18 cellular contexts compared by ENCODE assay signal in genomic region chr2:22487036-22487435, GRCh38.
A peak's percentile ranks its signal among the peaks of the same experiment; 100 is the strongest.
DNase-seq lines count a peak whose midpoint lies in the region; ATAC-seq and TF ChIP-seq lines count a peak whose summit lies in the region.
"Had no signal": no experiment of that assay in that cellular context is flagged by ENCODE, and none has a peak within 500 bp of the region (broad histone marks: within the 10 kb centered on the region; RNA-seq: fewer than 3 reads in every experiment).

No MANE protein-coding gene starts in this region.

- POLR2A ChIA-PET in SK-N-SH (lab: Yijun Ruan, JAX), result no interaction called here

- intact Hi-C loops in aorta (cut with DNase I), result no loop called here

- H3K27me3 Mint-ChIP-seq in neural progenitor cell (ENCODE audit: insufficient read depth, low read depth), result no peaks in the 10 kb centered on the region
- H3K27me3 Mint-ChIP-seq: CD4-positive, CD25-positive, alpha-beta regulatory T cell had no signal

- H3K4me1 ChIP-seq in SK-N-SH (ENCODE audit: control insufficient read depth in 1 of 2, insufficient read depth in 2 of 2, low read depth in 1 of 2, low read length in 1 of 2), result no peaks in the 10 kb centered on the region
- H3K4me1 ChIP-seq in neural progenitor cell, result peaks cover 34% of the 10 kb centered on the region
- peaks cover 22% of the 10 kb centered on the region for H3K4me1 ChIP-seq in smooth muscle cell (ENCODE audit: low read depth)
- no peaks in the 10 kb centered on the region for H3K4me1 ChIP-seq in aorta (ENCODE audit: control insufficient read depth in 1 of 2, insufficient read depth in 2 of 2, low read length in 2 of 2)
- H3K4me1 ChIP-seq: Caco-2, HAP-1 had no signal

- no peaks in the 10 kb centered on the region for H3F3A ChIP-seq in SK-N-SH (replicated peaks; ENCODE audit: insufficient read depth)
- H3F3A ChIP-seq in neural progenitor cell (ENCODE audit: low read depth), result peaks cover 15% of the 10 kb centered on the region
- no peaks in the 10 kb centered on the region for H3F3A ChIP-seq in smooth muscle cell (ENCODE audit: low read depth)

- CTCF ChIA-PET in SK-N-SH (lab: Yijun Ruan, JAX), result interaction anchor here (1.2 kb wide), 1 partner anchor 10 kb away, joined by 4 read pairs; no protein-coding TSS in a partner anchor

- TF ChIP-seq EP300 in SK-N-SH (IDR thresholded peaks at IDR 0.05; ENCODE audit: borderline replicate concordance in 1 of 2, low read depth in 1 of 2, low read length in 1 of 2), result no peak

- ATAC-seq in SK-N-SH treated with all-trans-retinoic acid at 6 μM for 48 hours (no peak), aorta (ENCODE audit: low FRiP score) (no peak)
- ATAC-seq: CD8-positive, alpha-beta T cell had no signal

- TF ChIP-seq CTCF in SK-N-SH (IDR thresholded peaks at IDR 0.05) (no peak), neural progenitor cell (IDR thresholded peaks at IDR 0.05) (no peak), smooth muscle cell (IDR thresholded peaks at IDR 0.05; ENCODE audit: borderline replicate concordance, insufficient read depth, poor library complexity, severe bottlenecking) (no peak)

- peaks cover 20% of the 10 kb centered on the region for H3K4me1 Mint-ChIP-seq in neural progenitor cell
- H3K4me1 Mint-ChIP-seq: CD4-positive, CD25-positive, alpha-beta regulatory T cell had no signal

- no peak overlapping the region for H3K4me3 Mint-ChIP-seq in neural progenitor cell
- H3K4me3 Mint-ChIP-seq: CD4-positive, CD25-positive, alpha-beta regulatory T cell; CD8-positive, alpha-beta T cell; HFFc6 had no signal

- no peak overlapping the region for H3K27ac Mint-ChIP-seq in neural progenitor cell
- H3K27ac Mint-ChIP-seq: CD4-positive, CD25-positive, alpha-beta regulatory T cell; CD8-positive, alpha-beta T cell; HFFc6 had no signal

- peak; percentile 5 for DNase-seq in SK-N-SH
- peak; percentile 79 for DNase-seq in islet precursor cell
- DNase-seq in neural progenitor cell (ENCODE audit: low spot score), result peak; percentile 16
- no peak for DNase-seq in smooth muscle cell (lab: John Stamatoyannopoulos, UW; ENCODE audit: unreplicated experiment)
- DNase-seq in superior temporal gyrus (ENCODE audit: extremely low spot score), result no peak
- no peak for DNase-seq in aorta
- DNase-seq in NCI-H2029 treated with DMSO at 0.1 percent for 48 hours (lab: John Stamatoyannopoulos, UW), result no peak
- DNase-seq: C1 segment of cervical spinal cord; Caco-2; CD4-positive, CD25-positive, alpha-beta regulatory T cell; CD8-positive, alpha-beta T cell; DMS153; DND-41; GOT3; HFFc6 had no signal

- no peak overlapping the region for H3K27ac ChIP-seq in SK-N-SH (ENCODE audit: low read depth in 2 of 2, low read length in 1 of 2)
- H3K27ac ChIP-seq in neural progenitor cell, result peak overlapping the region; percentile 59
- peak overlapping the region; percentile 23 for H3K27ac ChIP-seq in smooth muscle cell (ENCODE audit: low read depth)
- no peak overlapping the region for H3K27ac ChIP-seq in aorta (ENCODE audit: low read depth in 1 of 2, low read length in 2 of 2)
- H3K27ac ChIP-seq: 22Rv1 had no signal

- no peaks in the 10 kb centered on the region; the same call in 1 of the 2 replicates for H3K9me3 ChIP-seq in SK-N-SH
- no peaks in the 10 kb centered on the region for H3K9me3 ChIP-seq in neural progenitor cell (ENCODE audit: low read depth)
- no peaks in the 10 kb centered on the region for H3K9me3 ChIP-seq in smooth muscle cell (replicated peaks; ENCODE audit: low read depth)
- no peaks in the 10 kb centered on the region for H3K9me3 ChIP-seq in aorta (ENCODE audit: control insufficient read depth, low read length)
- H3K9me3 ChIP-seq: Caco-2, HAP-1 had no signal

- H3K9me2 ChIP-seq in SK-N-SH, result no peaks in the 10 kb centered on the region

- H4K20me1 ChIP-seq in SK-N-SH (ENCODE audit: insufficient read depth), result no peaks in the 10 kb centered on the region
- no peaks in the 10 kb centered on the region for H4K20me1 ChIP-seq in neural progenitor cell (ENCODE audit: low read depth)
- no peaks in the 10 kb centered on the region for H4K20me1 ChIP-seq in smooth muscle cell (ENCODE audit: low read depth)

- H3K9ac ChIP-seq in SK-N-SH (no peak overlapping the region), neural progenitor cell (no peak overlapping the region), smooth muscle cell (ENCODE audit: low read depth) (no peak overlapping the region)

- H3K36me3 ChIP-seq in SK-N-SH (replicated peaks in 1 of 2; ENCODE audit: control insufficient read depth in 1 of 2, insufficient read depth in 2 of 2, low read length in 1 of 2), result no peaks in the 10 kb centered on the region
- no peaks in the 10 kb centered on the region for H3K36me3 ChIP-seq in neural progenitor cell
- H3K36me3 ChIP-seq in smooth muscle cell (ENCODE audit: low read depth), result no peaks in the 10 kb centered on the region
- H3K36me3 ChIP-seq in aorta (ENCODE audit: control insufficient read depth in 1 of 2, insufficient read depth in 2 of 2, low read length in 1 of 2), result no peaks in the 10 kb centered on the region
- H3K36me3 ChIP-seq: HAP-1 had no signal

- no peak overlapping the region for H3K4me2 ChIP-seq in SK-N-SH
- peak overlapping the region; percentile 54 for H3K4me2 ChIP-seq in neural progenitor cell
- peak overlapping the region; percentile 56 for H3K4me2 ChIP-seq in smooth muscle cell

- H2AFZ ChIP-seq in SK-N-SH (ENCODE audit: low read depth) (no peak overlapping the region), neural progenitor cell (replicated peaks) (no peak overlapping the region), smooth muscle cell (ENCODE audit: low read depth) (no peak overlapping the region)

- no peaks in the 10 kb centered on the region for H3K79me2 ChIP-seq in SK-N-SH (ENCODE audit: insufficient read depth)
- no peaks in the 10 kb centered on the region for H3K79me2 ChIP-seq in neural progenitor cell (ENCODE audit: low read depth)
- no peaks in the 10 kb centered on the region for H3K79me2 ChIP-seq in smooth muscle cell (ENCODE audit: low read depth)

- peaks cover 13% of the 10 kb centered on the region for H3K9me3 Mint-ChIP-seq in neural progenitor cell

- no peak for TF ChIP-seq RAD21 in SK-N-SH (IDR thresholded peaks at IDR 0.05; ENCODE audit: low read length)

- H3K36me3 Mint-ChIP-seq in neural progenitor cell, result peaks cover 3% of the 10 kb centered on the region
- H3K36me3 Mint-ChIP-seq: CD4-positive, CD25-positive, alpha-beta regulatory T cell; CD8-positive, alpha-beta T cell had no signal

- H3K27me3 ChIP-seq in SK-N-SH (ENCODE audit: insufficient read depth) (no peaks in the 10 kb centered on the region), neural progenitor cell (no peaks in the 10 kb centered on the region), smooth muscle cell (ENCODE audit: low read depth) (no peaks in the 10 kb centered on the region), aorta (ENCODE audit: control insufficient read depth in 1 of 2, insufficient read depth in 2 of 2, low read length in 1 of 2) (no peaks in the 10 kb centered on the region)

- H3K4me3 ChIP-seq in SK-N-SH (ENCODE audit: low read depth in 2 of 2, low read length in 1 of 2), result no peak overlapping the region
- H3K4me3 ChIP-seq in neural progenitor cell, result no peak overlapping the region
- H3K4me3 ChIP-seq in smooth muscle cell, result no peak overlapping the region
- no peak overlapping the region for H3K4me3 ChIP-seq in aorta (ENCODE audit: low read length in 2 of 2)
- H3K4me3 ChIP-seq: HAP-1 had no signal

- WGBS in SK-N-SH (ENCODE audit: low lambda C conversion rate), result 15% methylated on average over 2 of the region's 2 CpGs
- 54% methylated on average over 2 of the region's 2 CpGs for WGBS in smooth muscle cell (ENCODE audit: low lambda C conversion rate)
- WGBS in aorta, 2 donors, result 66 to 76% methylated on average over 2 of the region's 2 CpGs

TF ChIP-seq in SK-N-SH, 30 proteins besides CTCF, POLR2A, EP300 and RAD21:
- TF ChIP-seq FOXM1 (IDR thresholded peaks at IDR 0.05; ENCODE audit: low read depth) (no peak), MEF2A (IDR thresholded peaks at IDR 0.05; ENCODE audit: borderline replicate concordance, low read depth) (no peak), JUND (IDR thresholded peaks at IDR 0.05) (no peak), FOSL2 (IDR thresholded peaks at IDR 0.05; ENCODE audit: borderline replicate concordance, low read depth) (no peak), POLR2AphosphoS5 (IDR thresholded peaks at IDR 0.05; ENCODE audit: low read depth, low read length) (no peak)
TF ChIP-seq in SK-N-SH: peak in this region for 0.

TF ChIP-seq in SK-N-SH treated with all-trans-retinoic acid at 6 μM for 48 hours, 23 proteins besides CTCF, POLR2A, EP300 and RAD21 (continues in another document):
- TF ChIP-seq CREB5 (CRISPR knock-in tag; IDR thresholded peaks at IDR 0.05; ENCODE audit: low read depth) (no peak), SNAI2 (CRISPR knock-in tag; IDR thresholded peaks at IDR 0.05) (no peak), ARNTL (CRISPR knock-in tag; IDR thresholded peaks at IDR 0.05; ENCODE audit: borderline replicate concordance, low read depth) (no peak), ZFP3 (CRISPR knock-in tag; IDR thresholded peaks at IDR 0.05) (no peak), TOX (CRISPR knock-in tag; IDR thresholded peaks at IDR 0.05; ENCODE audit: borderline replicate concordance) (no peak), BACH2 (CRISPR knock-in tag; IDR thresholded peaks at IDR 0.05; ENCODE audit: borderline replicate concordance) (no peak), ZC3H10 (CRISPR knock-in tag; IDR thresholded peaks at IDR 0.05) (no peak), ZNF8 (CRISPR knock-in tag; IDR thresholded peaks at IDR 0.05) (no peak), GLIS3 (CRISPR knock-in tag; IDR thresholded peaks at IDR 0.05) (no peak)

Comparison
In these comparisons a context has a peak if more than half of its experiments do, and no peak if none do; other contexts are left out.
1. DNase-seq: peak in SK-N-SH (single experiment), islet precursor cell (single experiment) and neural progenitor cell (single experiment); none in smooth muscle cell (single experiment), superior temporal gyrus (single experiment), aorta (0 of 2) and NCI-H2029 treated with DMSO at 0.1 percent for 48 hours (single experiment).
2. H3K27ac ChIP-seq: peak in neural progenitor cell (single experiment) and smooth muscle cell (single experiment); none in SK-N-SH (0 of 2) and aorta (0 of 2).